8 cellular contexts compared by ENCODE assay signal in the genomic region with DNA sequence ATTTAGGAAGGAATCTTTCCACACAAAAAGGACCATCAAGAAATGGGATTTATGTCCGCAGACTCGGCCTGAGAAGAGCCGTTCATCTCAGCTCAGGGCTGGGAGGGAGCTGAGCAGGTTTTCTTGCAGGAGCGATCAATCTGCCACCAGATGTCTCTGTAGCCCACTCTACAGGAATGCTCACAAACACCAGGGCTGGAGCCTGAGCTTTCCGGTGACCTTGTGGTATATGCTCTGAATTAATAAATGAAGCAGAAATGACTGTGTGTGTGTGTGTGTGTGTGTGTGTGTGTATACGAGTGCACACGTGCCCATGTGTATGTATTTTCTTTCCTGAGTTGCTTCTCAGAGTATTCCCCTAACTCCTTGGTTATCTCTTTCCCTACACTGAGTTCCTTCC. TPM values are rescaled to one million over a fixed set of nuclear protein-coding genes. Genes with fewer than 3 reads are reported as not detected.
A peak's percentile ranks its signal among the peaks of the same experiment; 100 is the strongest.
DNase-seq lines count a peak whose midpoint lies in the region; ATAC-seq, FAIRE-seq and TF ChIP-seq lines count a peak whose summit lies in the region.

No MANE protein-coding gene starts in this region.

- H3K27me3 ChIP-seq in HUES48 (ENCODE audit: control insufficient read depth, insufficient read depth, low read length) (no peaks in the 10 kb centered on the region), Panc1 (ENCODE audit: control insufficient read depth, insufficient read depth, low read length) (no peaks in the 10 kb centered on the region), colonic mucosa (no peaks in the 10 kb centered on the region), HepG2 (ENCODE audit: control insufficient read depth in 1 of 2, insufficient read depth in 2 of 2, low read length in 2 of 2) (no peaks in the 10 kb centered on the region)

- 0 out of 2 replicates have a peak overlapping the region, but pooled peaks have one; percentile 19 for H3K4me2 ChIP-seq in HepG2 (ENCODE audit: low read depth, low read length)

- under 1% methylated on average over 7 of the region's 7 CpGs for WGBS in HepG2 (ENCODE audit: low lambda C conversion rate)

- BruUV-seq in Panc1 (replicated peaks; lab: Mats Ljungman, UMichigan): no TSS peak
- no TSS peak for BruUV-seq in HepG2 (replicated peaks; lab: Mats Ljungman, UMichigan)

- intact Hi-C loops in Panc1 (cut with micrococcal nuclease; ENCODE audit: unreplicated experiment): no loop called here
- intact Hi-C loops in colonic mucosa (cut with DNase I): no loop called here
- intact Hi-C loops in HepG2 (cut with micrococcal nuclease; ENCODE audit: unreplicated experiment): loop anchor here (1.0 kb wide), 2 partner anchors 15 to 1494 kb away; no protein-coding TSS in a partner anchor

- peaks cover 10% of the 10 kb centered on the region for H3K27me3 Mint-ChIP-seq in type B pancreatic cell

- no peak overlapping the region for H3K9ac ChIP-seq in HUES48 (ENCODE audit: low read depth, low read length)
- no peak overlapping the region for H3K9ac ChIP-seq in colonic mucosa (ENCODE audit: low read depth in 2 of 2, low read length in 2 of 2)
- H3K9ac ChIP-seq in HepG2 (ENCODE audit: insufficient read depth, low read depth, low read length): no peak overlapping the region

- peaks cover 30% of the 10 kb centered on the region for H3K4me1 ChIP-seq in HUES48 (ENCODE audit: control insufficient read depth, insufficient read depth, low read length)
- H3K4me1 ChIP-seq in Panc1 (ENCODE audit: control insufficient read depth, insufficient read depth, low read length): peaks cover 8% of the 10 kb centered on the region; the same call in 1 of the 2 replicates
- no peaks in the 10 kb centered on the region for H3K4me1 ChIP-seq in colonic mucosa
- peaks cover 25% of the 10 kb centered on the region for H3K4me1 ChIP-seq in HepG2 (ENCODE audit: insufficient read depth, low read length)

- FAIRE-seq in HepG2 (lab: Jason Lieb, UNC): peak; percentile 94

- peak; percentile 73 for TF ChIP-seq RAD21 in HepG2 (CRISPR knock-in tag; IDR thresholded peaks at IDR 0.05)

- DNase-seq in AG04449 (ENCODE audit: low read depth, low spot score): peak; percentile 14
- peak; percentile 41 for DNase-seq in GM10266 (ENCODE audit: extremely low spot score)
- no peak for DNase-seq in Panc1 (ENCODE audit: low read depth, low spot score)
- peak; percentile 53 for DNase-seq in colonic mucosa
- peak; percentile 70 for DNase-seq in HepG2 (ENCODE audit: low spot score)
- DNase-seq in type B pancreatic cell (ENCODE audit: extremely low spot score, unreplicated experiment): no peak

- H2AFZ ChIP-seq in HepG2 (ENCODE audit: low read length): peak overlapping the region; percentile 37

- H3K36me3 Mint-ChIP-seq in type B pancreatic cell: peaks cover 8% of the 10 kb centered on the region

- H4K20me1 ChIP-seq in HepG2 (ENCODE audit: insufficient read depth, low read length): no peaks in the 10 kb centered on the region

- POLR2A ChIA-PET in AG04449 (lab: Yijun Ruan, JAX): no interaction called here
- POLR2A ChIA-PET in Panc1 (lab: Charles Lee): no interaction called here
- POLR2A ChIA-PET in HepG2 (lab: Yijun Ruan, JAX): no interaction called here

- TF ChIP-seq EP300 in HepG2 (IDR thresholded peaks at IDR 0.05; ENCODE audit: low read depth in 2 of 2, low read length in 2 of 2): no peak
- TF ChIP-seq EP300 in HepG2 (CRISPR knock-in tag; IDR thresholded peaks at IDR 0.05; ENCODE audit: borderline replicate concordance): no peak

- TF ChIP-seq CTCF in AG04449 (IDR thresholded peaks at IDR 0.05; ENCODE audit: insufficient read depth, low read length, missing control alignments) (peak; percentile 58), GM10266 (IDR thresholded peaks at IDR 0.05; ENCODE audit: control insufficient read depth, insufficient read depth, low read depth, missing control alignments) (peak; percentile 64), Panc1 (IDR thresholded peaks at IDR 0.05) (peak; percentile 82), colonic mucosa (IDR thresholded peaks at IDR 0.05) (peak; percentile 52), HepG2 (CRISPR knock-in tag; IDR thresholded peaks at IDR 0.05) (peak; percentile 94), type B pancreatic cell (conservative IDR thresholded peaks at IDR 0.05) (peak; percentile 75)

- peak; percentile 97 for ATAC-seq in Panc1
- peak; percentile 98 for ATAC-seq in HepG2
- no peak for ATAC-seq in GM21367 (IDR thresholded peaks at IDR 0.05; ENCODE audit: unreplicated experiment)

- no peak for TF ChIP-seq POLR2A in HepG2 (IDR thresholded peaks at IDR 0.05; ENCODE audit: insufficient read depth in 1 of 2, low read depth in 2 of 2, low read length in 2 of 2)

- CTCF ChIA-PET in AG04449 (lab: Yijun Ruan, JAX): interaction anchor here (0.7 to 9.4 kb wide), 23 partner anchors 9 to 1495 kb away, joined by 3 to 110 read pairs (median 4); no protein-coding TSS in a partner anchor
- CTCF ChIA-PET in Panc1 (lab: Charles Lee): interaction anchor here (0.6 to 1.5 kb wide), 6 partner anchors 10 to 1385 kb away, joined by 3 to 5 read pairs (median 3); no protein-coding TSS in a partner anchor
- CTCF ChIA-PET in HepG2 (lab: Yijun Ruan, JAX; ENCODE audit: low intra/inter-chr PET ratio, low total read pairs): interaction anchor here (1.5 to 2.2 kb wide), 2 partner anchors 15 to 17 kb away, joined by 4 to 31 read pairs; no protein-coding TSS in a partner anchor

- H3K27ac ChIP-seq in HUES48 (ENCODE audit: low read depth, low read length): peak overlapping the region; percentile 14
- no peak overlapping the region for H3K27ac ChIP-seq in Panc1 (ENCODE audit: low read length)
- H3K27ac ChIP-seq in colonic mucosa: no peak overlapping the region
- H3K27ac ChIP-seq in HepG2 (ENCODE audit: extremely low read length, insufficient read depth, low read length): no peak overlapping the region

- no peaks in the 10 kb centered on the region for H3K79me2 ChIP-seq in HepG2 (ENCODE audit: insufficient read depth, low read length)

- in situ Hi-C loops in Panc1 (cut with HindIII; ENCODE audit: low pct_unique_long_range_greater_than_20kb, low sequenced_read_pairs) (no loop called here), HepG2 (cut with HindIII; ENCODE audit: extremely low pct_ligation_motif_present, low pct_unique_long_range_greater_than_20kb) (no loop called here)

- H3K4me1 Mint-ChIP-seq in type B pancreatic cell (ENCODE audit: unreplicated experiment): peaks cover 20% of the 10 kb centered on the region

- H3K27ac Mint-ChIP-seq in type B pancreatic cell: no peak overlapping the region

- no peak overlapping the region for H3K4me3 Mint-ChIP-seq in type B pancreatic cell

- no peaks in the 10 kb centered on the region for H3K36me3 ChIP-seq in HUES48 (ENCODE audit: control insufficient read depth, insufficient read depth, low read length)
- H3K36me3 ChIP-seq in Panc1 (ENCODE audit: control insufficient read depth, insufficient read depth, low read length): no peaks in the 10 kb centered on the region
- H3K36me3 ChIP-seq in colonic mucosa: no peaks in the 10 kb centered on the region
- no peaks in the 10 kb centered on the region for H3K36me3 ChIP-seq in HepG2 (replicated peaks in 1 of 2; ENCODE audit: control insufficient read depth in 1 of 2, insufficient read depth in 2 of 2, low read length in 2 of 2)

- H3K9me3 ChIP-seq in HUES48 (ENCODE audit: control insufficient read depth, insufficient read depth, low read length): no peaks in the 10 kb centered on the region
- H3K9me3 ChIP-seq in Panc1 (ENCODE audit: control insufficient read depth, insufficient read depth, low read depth, low read length): no peaks in the 10 kb centered on the region
- H3K9me3 ChIP-seq in colonic mucosa: no peaks in the 10 kb centered on the region
- no peaks in the 10 kb centered on the region for H3K9me3 ChIP-seq in HepG2 (ENCODE audit: low read length)

- H3K4me3 ChIP-seq in AG04449 (ENCODE audit: low read depth, low read length): no peak overlapping the region
- no peak overlapping the region for H3K4me3 ChIP-seq in HUES48 (ENCODE audit: low read depth, low read length)
- no peak overlapping the region for H3K4me3 ChIP-seq in Panc1 (ENCODE audit: low read depth in 2 of 2, low read length in 2 of 2)
- H3K4me3 ChIP-seq in colonic mucosa: no peak overlapping the region
- no peak overlapping the region for H3K4me3 ChIP-seq in HepG2 (replicated peaks in 1 of 3; ENCODE audit: insufficient read depth in 1 of 3, low read depth in 2 of 3, low read length in 3 of 3)

- H3K9me3 Mint-ChIP-seq in type B pancreatic cell: no peaks in the 10 kb centered on the region

TF ChIP-seq in HepG2, 621 proteins besides CTCF, POLR2A, EP300 and RAD21 (continues in another document):
- TF ChIP-seq SALL1 (CRISPR knock-in tag; IDR thresholded peaks at IDR 0.05) (peak; percentile 66), ZNF501 (CRISPR knock-in tag; IDR thresholded peaks at IDR 0.05) (peak; percentile 44; the same call in 1 of the 2 replicates), ETV6 (CRISPR knock-in tag; conservative IDR thresholded peaks at IDR 0.05) (no peak)

RNA-seq across cellular contexts. Expression of a gene that starts 12.0 kb away (rescaled TPM):
- 5.3 TPM for total RNA-seq in Panc1 (2021; ENCODE audit: unreplicated experiment)
- 5.6 TPM for polyA plus RNA-seq in Panc1 (2012; ENCODE audit: insufficient read length)
- total RNA-seq in colonic mucosa: 1 to 10 TPM; 2.8 TPM
- total RNA-seq in HepG2 (2016; rRNA removed; fragmentation: Illumina TruSeq; extraction: Trizol): 1.7 and 2.3 TPM in 2 replicates
- 1.1 and 1.2 TPM in 2 replicates for total RNA-seq in HepG2 (2016; cell fraction: cytosol; rRNA removed; fragmentation: Illumina TruSeq; extraction: Trizol; ENCODE audit: low read depth)
- total RNA-seq in HepG2 (2016; cell fraction: insoluble cytoplasmic fraction; rRNA removed; fragmentation: Illumina TruSeq; extraction: Trizol): 1.9 and 3.0 TPM in 2 replicates
- total RNA-seq in HepG2 (2016; cell fraction: membrane; rRNA removed; fragmentation: Illumina TruSeq; extraction: Trizol): 2.0 and 2.5 TPM in 2 replicates
- 2.2 and 2.3 TPM in 2 replicates for total RNA-seq in HepG2 (2016; cell fraction: nucleus; rRNA removed; fragmentation: Illumina TruSeq; extraction: Trizol)
- polyA plus RNA-seq in HepG2 (2011; rRNA removed): 0.46 and 0.51 TPM in 2 replicates
- 0.28 and 0.55 TPM in 2 replicates for polyA plus RNA-seq in HepG2 (2011; cell fraction: cytosol; rRNA removed)
- polyA plus RNA-seq in HepG2 (2011; cell fraction: nucleus; rRNA removed): 0.24 and 0.35 TPM in 2 replicates
- 0.89 and 1.4 TPM in 2 replicates for polyA plus RNA-seq in HepG2 (2012)
- polyA plus RNA-seq in HepG2 (2016; cell fraction: cytosol; fragmentation: Illumina TruSeq; extraction: Trizol; ENCODE audit: low read depth): 0.74 and 0.84 TPM in 2 replicates
- 1.6 and 2.0 TPM in 2 replicates for polyA plus RNA-seq in HepG2 (2016; cell fraction: insoluble cytoplasmic fraction; fragmentation: Illumina TruSeq; extraction: Trizol; ENCODE audit: low read depth)
- polyA plus RNA-seq in HepG2 (2016; cell fraction: membrane; fragmentation: Illumina TruSeq; extraction: Trizol; ENCODE audit: low read depth): 1.7 and 1.8 TPM in 2 replicates
- 2.8 and 3.1 TPM in 2 replicates for polyA plus RNA-seq in HepG2 (2016; cell fraction: nucleus; fragmentation: Illumina TruSeq; extraction: Trizol; ENCODE audit: insufficient read depth, low read depth)
- polyA minus RNA-seq in HepG2 (2011; rRNA and poly(A)+ RNA removed; ENCODE audit: low replicate concordance): 0.36 and 7.7 TPM in 2 replicates
- not detected in 2 replicates for polyA minus RNA-seq in HepG2 (2011; cell fraction: cytosol; rRNA and poly(A)+ RNA removed)
- polyA minus RNA-seq in HepG2 (2011; cell fraction: nucleus; rRNA and poly(A)+ RNA removed): 0.37 TPM in 1 of 2 replicates, not detected in the other
- 1.7 and 7.7 TPM in 2 replicates for total RNA-seq in type B pancreatic cell (ENCODE audit: low replicate concordance)

Comparison
In these comparisons a context has a peak if more than half of its experiments do, and no peak if none do; other contexts are left out.
1. DNase-seq: peak in AG04449 (single experiment), GM10266 (single experiment), colonic mucosa (single experiment) and HepG2 (single experiment); none in Panc1 (single experiment) and type B pancreatic cell (single experiment).
2. Peak in every context shown above with its lines, with median percentiles within 50 percentile points of each other: CTCF ChIP-seq.